1 cellular context compared by ENCODE assay signal in the genomic region with DNA sequence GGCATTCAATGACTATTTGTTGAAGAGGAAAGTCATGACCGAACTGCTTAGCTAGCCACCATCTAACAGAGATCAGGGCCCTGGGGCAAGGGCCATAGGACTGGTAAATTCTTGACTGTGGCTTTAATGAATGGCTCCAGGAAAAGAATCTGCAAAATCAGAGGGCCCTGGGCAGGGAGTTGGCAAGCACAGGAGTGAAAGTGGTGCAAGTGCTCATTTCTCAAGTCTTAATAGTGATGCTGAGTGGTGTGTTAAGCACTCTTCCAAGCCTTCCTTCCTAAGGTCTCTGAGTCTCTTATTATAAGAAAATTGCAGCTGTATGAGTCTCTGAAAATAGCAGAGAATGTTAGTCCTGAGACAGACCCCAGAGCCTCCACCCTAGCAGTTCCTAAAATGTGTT.
TF ChIP-seq lines count a peak whose summit lies in the region.

No MANE protein-coding gene starts in this region.

TF ChIP-seq in H1, 55 proteins besides CTCF, POLR2A, EP300 and RAD21:
- TF ChIP-seq TCF12 (IDR thresholded peaks at IDR 0.05; ENCODE audit: low read depth, low read length) (no peak), GABPA (IDR thresholded peaks at IDR 0.05; ENCODE audit: borderline replicate concordance, insufficient read depth, low read length) (no peak), GTF2F1 (IDR thresholded peaks at IDR 0.05; ENCODE audit: borderline replicate concordance, low read depth, low read length) (no peak), EZH2 (IDR thresholded peaks at IDR 0.05; ENCODE audit: low read depth, low read length, severe bottlenecking) (no peak), BCL11A (IDR thresholded peaks at IDR 0.05; ENCODE audit: low read depth in 2 of 2, low read length in 2 of 2) (no peak), CREB1 (IDR thresholded peaks at IDR 0.05) (no peak), TBP (IDR thresholded peaks at IDR 0.05; ENCODE audit: low read depth, low read length) (no peak)
- TF ChIP-seq, protein P1, sequence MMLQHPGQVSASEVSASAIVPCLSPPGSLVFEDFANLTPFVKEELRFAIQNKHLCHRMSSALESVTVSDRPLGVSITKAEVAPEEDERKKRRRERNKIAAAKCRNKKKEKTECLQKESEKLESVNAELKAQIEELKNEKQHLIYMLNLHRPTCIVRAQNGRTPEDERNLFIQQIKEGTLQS (IDR thresholded peaks at IDR 0.05; ENCODE audit: insufficient read depth, low read depth, low read length), result no peak
- TF ChIP-seq, protein P2, sequence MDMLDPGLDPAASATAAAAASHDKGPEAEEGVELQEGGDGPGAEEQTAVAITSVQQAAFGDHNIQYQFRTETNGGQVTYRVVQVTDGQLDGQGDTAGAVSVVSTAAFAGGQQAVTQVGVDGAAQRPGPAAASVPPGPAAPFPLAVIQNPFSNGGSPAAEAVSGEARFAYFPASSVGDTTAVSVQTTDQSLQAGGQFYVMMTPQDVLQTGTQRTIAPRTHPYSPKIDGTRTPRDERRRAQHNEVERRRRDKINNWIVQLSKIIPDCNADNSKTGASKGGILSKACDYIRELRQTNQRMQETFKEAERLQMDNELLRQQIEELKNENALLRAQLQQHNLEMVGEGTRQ (IDR thresholded peaks at IDR 0.05; ENCODE audit: low read length), result no peak
